In genomic region chr1:85681087-85681486, GRCh38 we compare ENCODE assay signal across 11 cellular contexts. TPM values are rescaled to one million over a fixed set of nuclear protein-coding genes. Genes with fewer than 3 reads are reported as not detected.
DNase-seq lines count a peak whose midpoint lies in the region; ATAC-seq, FAIRE-seq and TF ChIP-seq lines count a peak whose summit lies in the region.
"Had no signal": no experiment of that assay in that cellular context is flagged by ENCODE, and none has a peak within 500 bp of the region (broad histone marks: within the 10 kb centered on the region; RNA-seq: fewer than 3 reads in every experiment).

No MANE protein-coding gene starts in this region.

- no peak for ATAC-seq in HG03520 (IDR thresholded peaks at IDR 0.05; ENCODE audit: unreplicated experiment)
- ATAC-seq: WTC11 had no signal

- H3K79me2 ChIP-seq in mammary epithelial cell (ENCODE audit: insufficient read depth, low read length): peaks cover 18% of the 10 kb centered on the region

- H3K27me3 Mint-ChIP-seq in MCF 10A (ENCODE audit: insufficient read depth, unreplicated experiment): no peaks in the 10 kb centered on the region

- POLR2A ChIA-PET in MCF 10A (lab: Yijun Ruan, JAX): interaction anchor here (0.8 to 1.4 kb wide), 2 partner anchors 10 to 27 kb away, joined by 4 read pairs; partner anchors contain the start of gene ZNHIT6

- H3K4me3 ChIP-seq in mammary epithelial cell (replicated peaks in 1 of 3; ENCODE audit: insufficient read depth in 1 of 3, low read depth in 2 of 3, low read length in 3 of 3): no peak overlapping the region
- no peak overlapping the region for H3K4me3 ChIP-seq in cardiac fibroblast (replicated peaks in 1 of 2; ENCODE audit: low read depth in 2 of 2, low read length in 2 of 2)
- H3K4me3 ChIP-seq in small intestine (ENCODE audit: low read depth in 1 of 2, low read length in 2 of 2): no peak overlapping the region
- H3K4me3 ChIP-seq: A549 had no signal

- no peak overlapping the region for H3K27ac Mint-ChIP-seq in MCF 10A (ENCODE audit: low read depth, unreplicated experiment)
- H3K27ac Mint-ChIP-seq: WTC11 had no signal

- intact Hi-C loops in mammary epithelial cell (cut with micrococcal nuclease): no loop called here
- intact Hi-C loops in MCF 10A (cut with micrococcal nuclease): no loop called here

- no peaks in the 10 kb centered on the region for H4K20me1 ChIP-seq in mammary epithelial cell (ENCODE audit: insufficient read depth, low read length)

- H3K27ac ChIP-seq in mammary epithelial cell (ENCODE audit: insufficient read depth, low read depth, low read length) (peak overlapping the region; percentile 20), small intestine (ENCODE audit: low read depth in 1 of 2, low read length in 1 of 2) (no peak overlapping the region)
- H3K27ac ChIP-seq: A549 had no signal

- no peaks in the 10 kb centered on the region for H3K4me1 ChIP-seq in mammary epithelial cell (ENCODE audit: insufficient read depth, low read length)
- no peaks in the 10 kb centered on the region for H3K4me1 ChIP-seq in small intestine (ENCODE audit: control insufficient read depth in 2 of 2, insufficient read depth in 1 of 2, low read depth in 1 of 2, low read length in 1 of 2)

- H3K36me3 ChIP-seq in mammary epithelial cell (ENCODE audit: insufficient read depth, low read length) (peaks cover 16% of the 10 kb centered on the region), small intestine (ENCODE audit: control insufficient read depth in 2 of 2, insufficient read depth in 2 of 2, low read length in 2 of 2) (peaks cover 0 to 2% of the 10 kb centered on the region in 2 donors)

- H3K27me3 ChIP-seq in mammary epithelial cell (ENCODE audit: insufficient read depth, low read length) (no peaks in the 10 kb centered on the region), small intestine (ENCODE audit: control insufficient read depth in 2 of 2, insufficient read depth in 2 of 2, low read length in 2 of 2) (no peaks in the 10 kb centered on the region)

- no peaks in the 10 kb centered on the region for H3K9me3 Mint-ChIP-seq in MCF 10A (ENCODE audit: unreplicated experiment)
- H3K9me3 Mint-ChIP-seq: WTC11 had no signal

- BruUV-seq in mammary epithelial cell (replicated peaks; lab: Mats Ljungman, UMichigan) (no TSS peak), MCF 10A (replicated peaks; lab: Mats Ljungman, UMichigan) (no TSS peak)

- no peak for TF ChIP-seq POLR2A in erythroblast (IDR thresholded peaks at IDR 0.05; ENCODE audit: low read length)

- in situ Hi-C loops in mammary epithelial cell (cut with MboI; ENCODE audit: low sequenced_read_pairs in 2 of 2): loop anchor here (25.0 kb wide), 1 partner anchor 194 kb away; no protein-coding TSS in a partner anchor

- TF ChIP-seq CTCF in mammary epithelial cell (conservative IDR thresholded peaks at IDR 0.05 in 1 of 2, IDR thresholded peaks at IDR 0.05 in 1 of 2; ENCODE audit: extremely low read depth in 1 of 2, insufficient read depth in 1 of 2, low read depth in 1 of 2, low read length in 2 of 2) (no peak), MCF 10A (IDR thresholded peaks at IDR 0.05; ENCODE audit: unreplicated experiment) (no peak), cardiac fibroblast (IDR thresholded peaks at IDR 0.05; ENCODE audit: low read depth, low read length) (no peak)

- H3K4me3 Mint-ChIP-seq in MCF 10A (ENCODE audit: unreplicated experiment): no peak overlapping the region
- H3K4me3 Mint-ChIP-seq: WTC11 had no signal

- no peak overlapping the region for H3K9ac ChIP-seq in mammary epithelial cell (ENCODE audit: insufficient read depth, low read length)

- no peaks in the 10 kb centered on the region for H3K4me1 Mint-ChIP-seq in MCF 10A (ENCODE audit: insufficient read depth, unreplicated experiment)
- H3K4me1 Mint-ChIP-seq: WTC11 had no signal

- no peak for FAIRE-seq in small intestine (lab: Jason Lieb, UNC)
- FAIRE-seq: A549 had no signal

- H3K36me3 Mint-ChIP-seq in MCF 10A (ENCODE audit: insufficient read depth, unreplicated experiment): peaks cover 45% of the 10 kb centered on the region

- H3K9me3 ChIP-seq in mammary epithelial cell (replicated peaks; ENCODE audit: insufficient read depth, low read length) (no peaks in the 10 kb centered on the region), small intestine (ENCODE audit: control insufficient read depth, low read depth) (no peaks in the 10 kb centered on the region)
- H3K9me3 ChIP-seq: A549 had no signal

- 33% methylated on average over 2 of the region's 2 CpGs for WGBS in mammary epithelial cell (ENCODE audit: low coverage, missing lambda C conversion rate)
- 19 to 45% (median 33%) methylated on average over 2 of the region's 2 CpGs for WGBS in small intestine, 3 donors

- peak; percentile 61 for DNase-seq in mammary epithelial cell
- no peak for DNase-seq in MCF 10A (ENCODE audit: unreplicated experiment)
- DNase-seq in cardiac fibroblast (ENCODE audit: low read depth in 2 of 2): peak; percentile 80 to 84
- DNase-seq in iris pigment epithelial cell (ENCODE audit: low read depth): peak; percentile 74
- DNase-seq in small intestine: peak; percentile 17
- no peak for DNase-seq in NCI-H1930 (lab: John Stamatoyannopoulos, UW)
- DNase-seq in erythroblast (lab: John Stamatoyannopoulos, UW): no peak
- DNase-seq: NCI-H524 had no signal

- H3K4me2 ChIP-seq in mammary epithelial cell (ENCODE audit: insufficient read depth, low read depth, low read length): no peak overlapping the region
- H3K4me2 ChIP-seq: A549 had no signal

- dilution Hi-C loops in mammary epithelial cell (cut with HindIII; ENCODE audit: low sequenced_read_pairs): loop anchor here (25.0 kb wide), 1 partner anchor 369 kb away; no protein-coding TSS in a partner anchor

- H2AFZ ChIP-seq in mammary epithelial cell (ENCODE audit: low read depth, low read length): no peak overlapping the region

- CTCF ChIA-PET in mammary epithelial cell (lab: Charles Lee; ENCODE audit: low non-redundant PET): no interaction called here
- CTCF ChIA-PET in MCF 10A (lab: Yijun Ruan, JAX): interaction anchor here (0.6 to 3.1 kb wide), 2 partner anchors 12 to 1759 kb away, joined by 3 to 11 read pairs; no protein-coding TSS in a partner anchor

RNA-seq across cellular contexts. Expression of gene ZNHIT6, which starts 27.1 kb away (rescaled TPM):
- total RNA-seq in mammary epithelial cell (10 to 100 TPM in 1 of 2 donors, 1 to 10 TPM in 1; 8.5 to 22.5 TPM), MCF 10A (2022) (24.7 and 31.3 TPM in 2 replicates)
- polyA plus RNA-seq in mammary epithelial cell (5.3 TPM), small intestine (1 to 10 TPM; 2.5 to 9.2 (median 3.8) TPM)
- polyA minus RNA-seq in mammary epithelial cell: 13.0 TPM

Comparison
In these comparisons a context has a peak if more than half of its experiments do, and no peak if none do; other contexts are left out.
1. DNase-seq: peak in mammary epithelial cell (single experiment), cardiac fibroblast (2 of 2), iris pigment epithelial cell (single experiment) and small intestine (single experiment); none in MCF 10A (single experiment), NCI-H1930 (0 of 2) and erythroblast (0 of 2).